ENCODE assay signal across 28 cellular contexts in the genomic region with DNA sequence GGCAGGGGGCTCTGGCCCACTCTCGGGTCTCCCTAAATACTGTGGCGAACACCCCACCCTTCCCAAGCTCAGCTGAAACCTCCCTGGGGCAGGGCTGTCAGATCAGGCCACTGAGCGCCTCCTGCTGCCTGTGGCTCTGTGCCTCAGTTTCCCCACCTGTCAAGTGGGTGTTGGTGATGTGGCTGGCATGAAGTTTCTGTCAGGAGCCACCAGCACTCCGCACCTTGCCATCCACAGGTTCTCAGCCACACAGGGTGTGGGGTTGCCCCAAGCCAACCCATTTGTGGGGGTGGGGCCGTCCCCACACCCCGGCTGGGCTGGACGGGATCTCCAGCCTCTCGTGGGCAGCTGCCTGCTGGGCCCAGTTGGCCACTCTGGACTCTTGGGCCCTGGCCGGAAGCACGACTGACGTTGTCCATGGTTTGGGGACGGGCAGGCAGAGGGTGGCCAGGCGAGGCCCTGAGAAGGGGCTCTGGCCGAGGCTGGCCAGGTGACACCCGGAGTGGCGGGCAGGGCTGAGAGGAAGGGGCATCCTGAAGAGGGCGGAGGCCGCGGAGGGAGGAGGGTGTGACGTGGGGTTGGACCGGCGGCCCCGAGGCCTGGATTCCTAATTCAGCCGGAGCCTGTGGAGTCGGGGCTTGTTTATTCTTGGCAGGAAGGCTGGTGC. TPM values are rescaled to one million over a fixed set of nuclear protein-coding genes. Genes with fewer than 3 reads are reported as not detected.
"Had no signal": no experiment of that assay in that cellular context is flagged by ENCODE, and none has a peak within 500 bp of the region (broad histone marks: within the 10 kb centered on the region; RNA-seq: fewer than 3 reads in every experiment).

No MANE protein-coding gene starts in this region.

- ATAC-seq: activated CD4-positive, alpha-beta T cell treated with anti-CD3 and anti-CD28 coated beads for 36 hours; gastroesophageal sphincter; left colon; naive thymus-derived CD4-positive, alpha-beta T cell; right cardiac atrium; stimulated activated memory B cell treated with anti-CD40 and anti-IgM and Interleukin-4, amounts not matched to agents 10 μg/mL and 1 μg/mL and 100 μg/mL, for 72 hours; stimulated activated naive CD8-positive, alpha-beta T cell treated with anti-CD3 and anti-CD28 coated beads, Interleukin-15, amount 100 ng/mL, for 72 hours; T-cell had no signal

- H3K27ac ChIP-seq: adrenal gland, coronary artery, gastroesophageal sphincter, hepatocyte, parathyroid adenoma, tibial artery, upper lobe of right lung had no signal

- FAIRE-seq: small intestine had no signal

- H3K4me2 ChIP-seq: hepatocyte had no signal

- DNase-seq: activated CD4-positive, alpha-beta T cell treated with anti-CD3 and anti-CD28 coated beads for 36 hours; activated CD4-positive, CD25-positive, alpha-beta regulatory T cell; activated effector memory CD4-positive, alpha-beta T cell treated with anti-CD3 and anti-CD28 coated beads, Interleukin-2, amount 50 U/mL, for 16 hours; activated naive CD4-positive, alpha-beta T cell treated with anti-CD3 and anti-CD28 coated beads for 36 hours; activated naive CD8-positive, alpha-beta T cell treated with anti-CD3 and anti-CD28 coated beads for 36 hours; adrenal gland; aorta; body of pancreas; cerebellar nuclear complex; dorsolateral prefrontal cortex; effector memory CD4-positive, alpha-beta T cell; islet precursor cell; left colon; mammary epithelial cell; naive thymus-derived CD4-positive, alpha-beta T cell; small intestine; stimulated activated CD4-positive, alpha-beta T cell treated with anti-CD3 and anti-CD28 coated beads, Interleukin-4, amount 100 ng/mL, for 4 hours; stimulated activated CD8-positive, alpha-beta memory T cell treated with anti-CD3 and anti-CD28 coated beads, Interleukin-4, amount 100 ng/mL, for 48 hours; stimulated activated naive CD8-positive, alpha-beta T cell treated with anti-CD3 and anti-CD28 coated beads, Interleukin-15, amount 100 ng/mL, for 72 hours; T-cell; tibial artery; upper lobe of right lung had no signal

- H3K27me3 ChIP-seq: adrenal gland, body of pancreas, hepatocyte, upper lobe of right lung had no signal

- H3K4me3 ChIP-seq: adrenal gland, body of pancreas, coronary artery, dorsolateral prefrontal cortex, gastroesophageal sphincter, hepatocyte, tibial artery, upper lobe of right lung had no signal

- H3K9me3 ChIP-seq: adrenal gland, body of pancreas, gastroesophageal sphincter, tibial artery, upper lobe of right lung had no signal

- H2AFZ ChIP-seq: hepatocyte, parathyroid adenoma had no signal

- H3K36me3 ChIP-seq: adrenal gland, gastroesophageal sphincter, tibial artery, upper lobe of right lung had no signal

- H3K9ac ChIP-seq: parathyroid adenoma had no signal

- H3K79me2 ChIP-seq: hepatocyte, parathyroid adenoma had no signal

- H3K4me1 ChIP-seq: parathyroid adenoma, upper lobe of right lung had no signal

RNA-seq across cellular contexts. Expression of a gene that starts 5.5 kb away (rescaled TPM):
- total RNA-seq: activated naive CD8-positive, alpha-beta T cell treated with anti-CD3 and anti-CD28 coated beads for 36 hours had no signal
- polyA plus RNA-seq: naive thymus-derived CD4-positive, alpha-beta T cell had no signal
